17 cellular contexts compared by ENCODE assay signal in the genomic region with DNA sequence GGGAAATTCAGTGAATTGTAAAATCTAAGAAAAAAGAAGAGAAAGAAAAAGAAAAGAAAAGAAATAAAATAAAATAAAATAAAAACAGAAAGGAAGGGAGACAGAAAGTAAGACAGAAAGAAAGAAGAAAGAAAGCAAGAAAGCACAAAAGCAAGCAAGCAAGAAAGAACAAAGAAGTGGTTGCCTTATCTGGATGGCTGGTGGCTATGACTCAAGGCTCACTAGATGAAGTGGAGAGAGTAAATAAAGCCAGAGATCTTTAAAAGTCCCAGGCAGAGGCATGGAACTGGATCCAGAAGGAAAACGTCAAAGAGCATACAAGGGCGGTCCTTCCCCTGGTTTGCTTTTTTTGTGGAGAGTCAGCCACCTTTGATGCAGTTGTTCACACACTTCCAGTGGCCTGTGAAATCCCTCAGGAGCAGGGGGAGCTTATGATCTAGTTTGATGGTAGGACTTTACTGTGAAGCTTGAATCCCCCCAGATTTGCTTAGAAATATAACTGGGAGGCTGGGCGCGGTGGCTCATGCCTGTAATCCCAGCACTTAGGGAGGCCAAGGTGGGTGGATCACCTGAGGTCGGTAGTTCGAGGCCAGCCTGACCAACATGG.
DNase-seq lines count a peak whose midpoint lies in the region; ATAC-seq, FAIRE-seq and TF ChIP-seq lines count a peak whose summit lies in the region.
"Had no signal": no experiment of that assay in that cellular context is flagged by ENCODE, and none has a peak within 500 bp of the region (broad histone marks: within the 10 kb centered on the region; RNA-seq: fewer than 3 reads in every experiment).

No MANE protein-coding gene starts in this region.

- H3K36me3 ChIP-seq in hepatocyte (replicated peaks; ENCODE audit: insufficient read depth, low read depth) (no peaks in the 10 kb centered on the region), upper lobe of right lung (no peaks in the 10 kb centered on the region), small intestine (ENCODE audit: control insufficient read depth in 2 of 2, insufficient read depth in 2 of 2, low read length in 2 of 2) (no peaks in the 10 kb centered on the region)

- no peaks in the 10 kb centered on the region for H3K9me3 ChIP-seq in hepatocyte (ENCODE audit: low read depth)
- no peaks in the 10 kb centered on the region for H3K9me3 ChIP-seq in upper lobe of right lung
- H3K9me3 ChIP-seq in small intestine (ENCODE audit: control insufficient read depth, low read depth) = no peaks in the 10 kb centered on the region

- H3K36me3 Mint-ChIP-seq in T-cell = no peaks in the 10 kb centered on the region
- H3K36me3 Mint-ChIP-seq in effector memory CD8-positive, alpha-beta T cell (ENCODE audit: insufficient read depth) = no peaks in the 10 kb centered on the region
- H3K36me3 Mint-ChIP-seq: natural killer cell treated with Interleukin-12 subunit alpha and Interleukin-12 subunit beta and Interleukin-15 and Interleukin-18, amount 100 ng/mL, for 72 hours; type B pancreatic cell had no signal

- no peaks in the 10 kb centered on the region for H3K79me2 ChIP-seq in hepatocyte

- intact Hi-C loops in left cardiac atrium (cut with DNase I) = no loop called here
- intact Hi-C loops in Right ventricle myocardium superior (cut with DNase I) = no loop called here
- intact Hi-C loops in upper lobe of right lung (cut with DNase I) = no loop called here

- no peak overlapping the region for H3K4me2 ChIP-seq in hepatocyte

- ATAC-seq in left cardiac atrium (peak; percentile 34 to 82), Right ventricle myocardium superior (ENCODE audit: poor library complexity) (no peak), upper lobe of right lung (peak; percentile 96), T-cell (replicated peaks in 1 of 4) (no peak)
- ATAC-seq in effector memory CD8-positive, alpha-beta T cell (replicated peaks) = no peak
- ATAC-seq: natural killer cell treated with Interleukin-12 subunit alpha and Interleukin-12 subunit beta and Interleukin-15 and Interleukin-18, amount 100 ng/mL, for 72 hours; T-helper 17 cell had no signal

- no peak overlapping the region for H3K27ac Mint-ChIP-seq in T-cell
- H3K27ac Mint-ChIP-seq in effector memory CD8-positive, alpha-beta T cell = no peak overlapping the region
- H3K27ac Mint-ChIP-seq: activated CD4-positive, alpha-beta T cell treated with anti-CD3 and anti-CD28 coated beads, Interleukin-2, amount 10 ng/mL, durations not matched to agents 7 days and 5 days; T-helper 17 cell; type B pancreatic cell had no signal

- no peaks in the 10 kb centered on the region for H3K9me3 Mint-ChIP-seq in T-cell
- H3K9me3 Mint-ChIP-seq in effector memory CD8-positive, alpha-beta T cell = no peaks in the 10 kb centered on the region
- H3K9me3 Mint-ChIP-seq: activated CD4-positive, alpha-beta T cell treated with anti-CD3 and anti-CD28 coated beads, Interleukin-2, amount 10 ng/mL, durations not matched to agents 7 days and 5 days; natural killer cell treated with Interleukin-12 subunit alpha and Interleukin-12 subunit beta and Interleukin-15 and Interleukin-18, amount 100 ng/mL, for 72 hours had no signal

- no peaks in the 10 kb centered on the region for H3K9me2 ChIP-seq in hepatocyte (replicated peaks; ENCODE audit: insufficient read depth)

- no peaks in the 10 kb centered on the region for H3K27me3 Mint-ChIP-seq in T-cell
- no peaks in the 10 kb centered on the region for H3K27me3 Mint-ChIP-seq in effector memory CD8-positive, alpha-beta T cell
- H3K27me3 Mint-ChIP-seq: activated CD4-positive, alpha-beta T cell treated with anti-CD3 and anti-CD28 coated beads, Interleukin-2, amount 10 ng/mL, durations not matched to agents 7 days and 5 days; natural killer cell treated with Interleukin-12 subunit alpha and Interleukin-12 subunit beta and Interleukin-15 and Interleukin-18, amount 100 ng/mL, for 72 hours; T-helper 17 cell; type B pancreatic cell had no signal

- CTCF ChIA-PET in T-cell (lab: Charles Lee) = no interaction called here

- H3K4me1 ChIP-seq in hepatocyte (ENCODE audit: insufficient read depth) = peaks cover 20% of the 10 kb centered on the region
- H3K4me1 ChIP-seq in upper lobe of right lung = no peaks in the 10 kb centered on the region
- H3K4me1 ChIP-seq in small intestine (ENCODE audit: control insufficient read depth in 2 of 2, insufficient read depth in 1 of 2, low read depth in 1 of 2, low read length in 1 of 2) = peaks cover 0 to 6% of the 10 kb centered on the region in 2 donors

- FAIRE-seq in small intestine (lab: Jason Lieb, UNC) = no peak

- no peaks in the 10 kb centered on the region for H3K27me3 ChIP-seq in hepatocyte
- H3K27me3 ChIP-seq in upper lobe of right lung = no peaks in the 10 kb centered on the region
- H3K27me3 ChIP-seq in small intestine (ENCODE audit: control insufficient read depth in 2 of 2, insufficient read depth in 2 of 2, low read length in 2 of 2) = no peaks in the 10 kb centered on the region

- POLR2A ChIA-PET in T-cell (lab: Charles Lee) = no interaction called here

- no peaks in the 10 kb centered on the region for H3K4me1 Mint-ChIP-seq in T-cell
- H3K4me1 Mint-ChIP-seq in effector memory CD8-positive, alpha-beta T cell (ENCODE audit: low read depth in 2 of 2) = no peaks in the 10 kb centered on the region
- H3K4me1 Mint-ChIP-seq: activated CD4-positive, alpha-beta T cell treated with anti-CD3 and anti-CD28 coated beads, Interleukin-2, amount 10 ng/mL, durations not matched to agents 7 days and 5 days had no signal

- WGBS in hepatocyte (ENCODE audit: low lambda C conversion rate, missing lambda C conversion rate) = 76% methylated on average over 6 of the region's 6 CpGs
- WGBS in small intestine, 3 donors = 72 to 88% (median 85%) methylated on average over 6 of the region's 6 CpGs

- DNase-seq in left cardiac atrium (no peak), Right ventricle myocardium superior (no peak), amniotic epithelial cell (ENCODE audit: low read depth) (peak; percentile 70), hepatocyte (ENCODE audit: low spot score) (peak; percentile 55), upper lobe of right lung (no peak), T-cell (no peak), small intestine (no peak)
- DNase-seq in effector memory CD8-positive, alpha-beta T cell = no peak
- DNase-seq: activated CD4-positive, alpha-beta T cell treated with anti-CD3 and anti-CD28 coated beads, Interleukin-2, amount 10 ng/mL, durations not matched to agents 7 days and 5 days; DMS153; islet precursor cell; KBM-7; NCI-H1694 treated with DMSO at 0.1 percent for 48 hours; NK-92 treated with Interleukin-12 subunit alpha and Interleukin-12 subunit beta, amount 100 ng/mL, for 24 hours; T-helper 17 cell had no signal

- peak overlapping the region; percentile 70 for H3K27ac ChIP-seq in hepatocyte
- peak overlapping the region; percentile 31 for H3K27ac ChIP-seq in upper lobe of right lung
- no peak overlapping the region for H3K27ac ChIP-seq in small intestine (ENCODE audit: low read depth in 1 of 2, low read length in 1 of 2)

- H3K4me3 Mint-ChIP-seq in T-cell = no peak overlapping the region
- no peak overlapping the region for H3K4me3 Mint-ChIP-seq in effector memory CD8-positive, alpha-beta T cell
- H3K4me3 Mint-ChIP-seq: activated CD4-positive, alpha-beta T cell treated with anti-CD3 and anti-CD28 coated beads, Interleukin-2, amount 10 ng/mL, durations not matched to agents 7 days and 5 days; natural killer cell treated with Interleukin-12 subunit alpha and Interleukin-12 subunit beta and Interleukin-15 and Interleukin-18, amount 100 ng/mL, for 72 hours; T-helper 17 cell; type B pancreatic cell had no signal

- no peaks in the 10 kb centered on the region for H4K20me1 ChIP-seq in hepatocyte (ENCODE audit: insufficient read depth, poor library complexity, severe bottlenecking)

- H3K4me3 ChIP-seq in hepatocyte (no peak overlapping the region), upper lobe of right lung (no peak overlapping the region), small intestine (ENCODE audit: low read depth in 1 of 2, low read length in 2 of 2) (no peak overlapping the region)

- TF ChIP-seq CTCF in hepatocyte (IDR thresholded peaks at IDR 0.05; ENCODE audit: poor library complexity) (no peak), upper lobe of right lung (IDR thresholded peaks at IDR 0.05) (no peak)

- H2AFZ ChIP-seq in hepatocyte = no peak overlapping the region

Comparison
In these comparisons a context has a peak if more than half of its experiments do, and no peak if none do; other contexts are left out.
1. ATAC-seq: peak in left cardiac atrium (2 of 2) and upper lobe of right lung (single experiment); none in Right ventricle myocardium superior (single experiment), T-cell (0 of 4) and effector memory CD8-positive, alpha-beta T cell (single experiment).
2. DNase-seq: peak in amniotic epithelial cell (single experiment) and hepatocyte (single experiment); none in left cardiac atrium (single experiment), Right ventricle myocardium superior (single experiment), upper lobe of right lung (single experiment), T-cell (0 of 34), effector memory CD8-positive, alpha-beta T cell (0 of 3) and small intestine (single experiment).
3. H3K27ac ChIP-seq: peak in hepatocyte (single experiment) and upper lobe of right lung (single experiment); none in small intestine (0 of 2).